8 cellular contexts compared by ENCODE assay signal in genomic region chr2:190319557-190320498, GRCh38. TPM values are rescaled to one million over a fixed set of nuclear protein-coding genes. Genes with fewer than 3 reads are reported as not detected.
DNase-seq lines count a peak whose midpoint lies in the region; ATAC-seq and TF ChIP-seq lines count a peak whose summit lies in the region.

Gene HIBCH (minus strand): TSS chr2:190319826. CDS start chr2:190319750, 76 bp downstream.

- H3K27ac ChIP-seq in HUES48 (ENCODE audit: low read depth, low read length) = peak within 1 kb of the TSS; percentile 77
- peak within 1 kb of the TSS; percentile 67 for H3K27ac ChIP-seq in OCI-LY1 (ENCODE audit: low read depth, low read length, poor library complexity, severe bottlenecking)

- H3K4me1 Mint-ChIP-seq in Calu3 (ENCODE audit: low read depth, unreplicated experiment) = peaks cover 34% of the 10 kb centered on the region
- H3K4me1 Mint-ChIP-seq in endothelial cell (ENCODE audit: unreplicated experiment) = peaks cover 25% of the 10 kb centered on the region

- peak within 1 kb of the TSS; percentile 47; the same call in 1 of the 2 replicates for H2AFZ ChIP-seq in OCI-LY1 (ENCODE audit: low read length)

- TF ChIP-seq CTCF in Calu3 (IDR thresholded peaks at IDR 0.05; ENCODE audit: unreplicated experiment) (peak; percentile 56), OCI-LY1 (IDR thresholded peaks at IDR 0.05; ENCODE audit: low read length) (peak; percentile 61), endothelial cell (IDR thresholded peaks at IDR 0.05; ENCODE audit: unreplicated experiment) (peak; percentile 29)

- H4K20me1 ChIP-seq in OCI-LY1 (ENCODE audit: insufficient read depth, low read length) = no peaks in the 10 kb centered on the region

- H3K4me1 ChIP-seq in HUES48 (ENCODE audit: control insufficient read depth, insufficient read depth, low read length) (peaks cover 13% of the 10 kb centered on the region; the same call in 1 of the 2 replicates), OCI-LY1 (ENCODE audit: insufficient read depth, low read length, severe bottlenecking) (peaks cover 48% of the 10 kb centered on the region)

- BruUV-seq in Calu3 (replicated peaks; lab: Mats Ljungman, UMichigan) = no TSS peak

- H3K36me3 ChIP-seq in HUES48 (ENCODE audit: control insufficient read depth, insufficient read depth, low read length) = no peaks in the 10 kb centered on the region
- H3K36me3 ChIP-seq in OCI-LY1 (ENCODE audit: insufficient read depth, low read length) = no peaks in the 10 kb centered on the region

- H3K27ac Mint-ChIP-seq in Calu3 (ENCODE audit: unreplicated experiment) (peak within 1 kb of the TSS; percentile 78), endothelial cell (ENCODE audit: unreplicated experiment) (peak within 1 kb of the TSS; percentile 79)

- H3K9ac ChIP-seq in HUES48 (ENCODE audit: low read depth, low read length) (peak within 1 kb of the TSS; percentile 44), OCI-LY1 (ENCODE audit: low read length) (peak within 1 kb of the TSS; percentile 69)

- ATAC-seq in GM21381 (IDR thresholded peaks at IDR 0.05; ENCODE audit: unreplicated experiment) = peak; percentile 93

- H3K9me3 Mint-ChIP-seq in Calu3 (ENCODE audit: low read depth, unreplicated experiment) (no peaks in the 10 kb centered on the region), endothelial cell (ENCODE audit: unreplicated experiment) (no peaks in the 10 kb centered on the region)

- CTCF ChIA-PET in Calu3 (lab: Charles Lee) = interaction anchor here (0.7 to 1.3 kb wide), 5 partner anchors 23 to 236 kb away, joined by 3 to 5 read pairs (median 3); no protein-coding TSS in a partner anchor

- no peaks in the 10 kb centered on the region for H3K27me3 ChIP-seq in HUES48 (ENCODE audit: control insufficient read depth, insufficient read depth, low read length)
- no peaks in the 10 kb centered on the region for H3K27me3 ChIP-seq in OCI-LY1 (ENCODE audit: insufficient read depth, low read length)

- peaks cover 21% of the 10 kb centered on the region for H3K36me3 Mint-ChIP-seq in Calu3 (ENCODE audit: insufficient read depth, unreplicated experiment)
- H3K36me3 Mint-ChIP-seq in endothelial cell (ENCODE audit: low read depth, unreplicated experiment) = peaks cover 4% of the 10 kb centered on the region

- no peaks in the 10 kb centered on the region for H3K79me2 ChIP-seq in OCI-LY1 (ENCODE audit: insufficient read depth, low read length)

- H3K27me3 Mint-ChIP-seq in Calu3 (ENCODE audit: unreplicated experiment) (no peaks in the 10 kb centered on the region), endothelial cell (ENCODE audit: unreplicated experiment) (no peaks in the 10 kb centered on the region)

- no peaks in the 10 kb centered on the region for H3K9me2 ChIP-seq in OCI-LY1 (ENCODE audit: low read depth, low read length)

- no peaks in the 10 kb centered on the region for H3F3A ChIP-seq in OCI-LY1 (ENCODE audit: insufficient read depth, low read length)

- H3K9me3 ChIP-seq in HUES48 (ENCODE audit: control insufficient read depth, insufficient read depth, low read length) = no peaks in the 10 kb centered on the region
- no peaks in the 10 kb centered on the region for H3K9me3 ChIP-seq in OCI-LY1 (ENCODE audit: low read length)

- H3K4me3 Mint-ChIP-seq in Calu3 (ENCODE audit: low read depth, unreplicated experiment) (peak within 1 kb of the TSS; percentile 86), endothelial cell (ENCODE audit: unreplicated experiment) (peak within 1 kb of the TSS; percentile 96)

- intact Hi-C loops in Calu3 (cut with micrococcal nuclease; ENCODE audit: unreplicated experiment) = no loop called here

- peak within 1 kb of the TSS; percentile 74 for H3K4me3 ChIP-seq in HUES48 (ENCODE audit: low read depth, low read length)
- peak within 1 kb of the TSS; percentile 70 for H3K4me3 ChIP-seq in OCI-LY1 (ENCODE audit: low read depth, low read length, poor library complexity, severe bottlenecking)

- DNase-seq in Calu3 (peak; percentile 98), endothelial cell (ENCODE audit: low spot score) (peak; percentile 98), midbrain (lab: John Stamatoyannopoulos, UW) (peak; percentile 98)
- peak; percentile 94 for DNase-seq in activated CD8-positive, alpha-beta memory T cell treated with anti-CD3 and anti-CD28 coated beads, Interleukin-2, amount 50 U/mL, for 48 hours
- DNase-seq in stimulated activated CD8-positive, alpha-beta memory T cell treated with anti-CD3 and anti-CD28 coated beads, Interleukin-2, amount 100 ng/mL, for 48 hours (ENCODE audit: low read depth in 2 of 2) = peak; percentile 89 to 94

- H3K4me2 ChIP-seq in OCI-LY1 (ENCODE audit: low read length) = peak within 1 kb of the TSS; percentile 75

RNA-seq across cellular contexts. Expression of gene HIBCH, which starts in this region (rescaled TPM):
- 35.1 and 44.6 TPM in 2 replicates for total RNA-seq in Calu3 (2022)
- 29.8 TPM for total RNA-seq in endothelial cell (ENCODE audit: unreplicated experiment)

Comparison
In these comparisons a context has a peak if more than half of its experiments do, and no peak if none do; other contexts are left out.
1. Peak in every context shown above with its lines: DNase-seq, ATAC-seq, H3K4me3 ChIP-seq and H3K27ac ChIP-seq.